10 cellular contexts compared by ENCODE assay signal in genomic region chr10:9305018-9305655, GRCh38.
DNase-seq lines count a peak whose midpoint lies in the region; ATAC-seq and TF ChIP-seq lines count a peak whose summit lies in the region.
"Had no signal": no experiment of that assay in that cellular context is flagged by ENCODE, and none has a peak within 500 bp of the region (broad histone marks: within the 10 kb centered on the region; RNA-seq: fewer than 3 reads in every experiment).

No MANE protein-coding gene starts in this region.

- peaks cover 0 to 3% (median 3%) of the 10 kb centered on the region in 3 donors for H3K27me3 Mint-ChIP-seq in CD14-positive monocyte (ENCODE audit: low read depth in 3 of 3)
- no peaks in the 10 kb centered on the region; the same call in 1 of the 2 replicates for H3K27me3 Mint-ChIP-seq in WTC11 (ENCODE audit: low read depth)

- ATAC-seq in HG02610 (IDR thresholded peaks at IDR 0.05; ENCODE audit: unreplicated experiment) = peak; percentile 50
- peak; percentile 47; the same call in 1 of the 2 replicates for ATAC-seq in WTC11
- ATAC-seq in left colon = peak; percentile 49
- ATAC-seq in omental fat pad (ENCODE audit: low FRiP score) = no peak
- no peak for ATAC-seq in GM19324 (IDR thresholded peaks at IDR 0.05; ENCODE audit: low FRiP score, unreplicated experiment)

- DNase-seq in CD14-positive monocyte (ENCODE audit: low spot score) (no peak), WTC11 (ENCODE audit: low spot score) (no peak), left colon (no peak), OCI-M2 (lab: John Stamatoyannopoulos, UW; ENCODE audit: unreplicated experiment) (no peak), omental fat pad (ENCODE audit: low spot score) (no peak)
- DNase-seq in stimulated activated CD4-positive, alpha-beta T cell treated with anti-CD3 and anti-CD28 coated beads, Interleukin-2, amount 100 ng/mL, for 48 hours = no peak
- DNase-seq: WERI-Rb-1 had no signal

- H3K9me3 Mint-ChIP-seq in CD14-positive monocyte (no peaks in the 10 kb centered on the region), WTC11 (no peaks in the 10 kb centered on the region)
- H3K9me3 Mint-ChIP-seq: memory B cell had no signal

- H3K4me1 Mint-ChIP-seq in CD14-positive monocyte (no peaks in the 10 kb centered on the region), WTC11 (peaks cover 7% of the 10 kb centered on the region)

- H3K27ac Mint-ChIP-seq in CD14-positive monocyte (no peak overlapping the region), WTC11 (no peak overlapping the region)
- H3K27ac Mint-ChIP-seq: memory B cell had no signal

- H3K36me3 Mint-ChIP-seq in CD14-positive monocyte (no peaks in the 10 kb centered on the region), WTC11 (no peaks in the 10 kb centered on the region)
- H3K36me3 Mint-ChIP-seq: memory B cell had no signal

- POLR2A ChIA-PET in WTC11 (lab: Charles Lee) = no interaction called here

- CTCF ChIA-PET in WTC11 (lab: Charles Lee) = no interaction called here

- H3K4me3 Mint-ChIP-seq in CD14-positive monocyte (no peak overlapping the region), WTC11 (no peak overlapping the region)
- H3K4me3 Mint-ChIP-seq: memory B cell had no signal

- intact Hi-C loops in CD14-positive monocyte (cut with micrococcal nuclease) = loop anchor here in 1 of 2 donors (10.0 kb wide), 1 partner anchor 1780 kb away; no protein-coding TSS in a partner anchor
- intact Hi-C loops in left colon (cut with DNase I, micrococcal nuclease) = loop anchor here in 1 of 2 donors (10.0 kb wide), 1 partner anchor 1430 kb away; no protein-coding TSS in a partner anchor

- TF ChIP-seq CTCF in CD14-positive monocyte (IDR thresholded peaks at IDR 0.05) (peak; percentile 34), WTC11 (IDR thresholded peaks at IDR 0.05) (no peak), omental fat pad (IDR thresholded peaks at IDR 0.05) (no peak)

TF ChIP-seq in WTC11, 78 proteins besides CTCF, POLR2A, EP300 and RAD21:
- TF ChIP-seq ZNF425 (CRISPR knock-in tag; conservative IDR thresholded peaks at IDR 0.05) = no peak
- TF ChIP-seq IRF1 (CRISPR knock-in tag; IDR thresholded peaks at IDR 0.05) = no peak

Comparison
In these comparisons a context has a peak if more than half of its experiments do, and no peak if none do; other contexts are left out.
1. ATAC-seq: peak in HG02610 (single experiment), WTC11 (single experiment) and left colon (single experiment); none in omental fat pad (single experiment) and GM19324 (single experiment).